ENCODE assay signal across 22 cellular contexts in genomic region chr12:57730336-57731067, GRCh38. TPM values are rescaled to one million over a fixed set of nuclear protein-coding genes. Genes with fewer than 3 reads are reported as not detected.
"Had no signal": no experiment of that assay in that cellular context is flagged by ENCODE, and none has a peak within 500 bp of the region (broad histone marks: within the 10 kb centered on the region; RNA-seq: fewer than 3 reads in every experiment).

No MANE protein-coding gene starts in this region.

- H3K4me3 Mint-ChIP-seq: activated CD4-positive, alpha-beta memory T cell treated with anti-CD3 and anti-CD28 coated beads for 36 hours; activated naive CD8-positive, alpha-beta T cell treated with anti-CD3 and anti-CD28 coated beads, Interleukin-2, amount 50 U/mL, for 24 hours; immature natural killer cell; nephron progenitor cell; T-helper 1 cell treated with Interleukin-12 subunit alpha and Interleukin-12 subunit beta and Interleukin-4 antibody, amounts not matched to agents 30 μg/mL and 1 μg/mL, for 36 hours had no signal

- H3K36me3 ChIP-seq: right atrium auricular region, suprapubic skin, tibial nerve had no signal

- ATAC-seq: activated naive CD8-positive, alpha-beta T cell treated with anti-CD3 and anti-CD28 coated beads, Interleukin-2, amount 50 U/mL, for 24 hours; esophagus mucosa; left lung; psoas muscle had no signal

- H3K27me3 Mint-ChIP-seq: activated CD4-positive, alpha-beta memory T cell treated with anti-CD3 and anti-CD28 coated beads for 36 hours; activated naive CD8-positive, alpha-beta T cell treated with anti-CD3 and anti-CD28 coated beads, Interleukin-2, amount 50 U/mL, for 24 hours had no signal

- H3K4me3 ChIP-seq: left lung, psoas muscle, right atrium auricular region, stomach, suprapubic skin, tibial nerve had no signal

- H3K27ac ChIP-seq: left lung, psoas muscle, right atrium auricular region, stomach, suprapubic skin, tibial nerve had no signal

- H3K9me3 Mint-ChIP-seq: activated CD4-positive, alpha-beta memory T cell treated with anti-CD3 and anti-CD28 coated beads for 36 hours; activated naive CD8-positive, alpha-beta T cell treated with anti-CD3 and anti-CD28 coated beads, Interleukin-2, amount 50 U/mL, for 24 hours; immature natural killer cell; T-helper 1 cell treated with Interleukin-12 subunit alpha and Interleukin-12 subunit beta and Interleukin-4 antibody, amounts not matched to agents 30 μg/mL and 1 μg/mL, for 36 hours had no signal

- H3K4me1 Mint-ChIP-seq: activated naive CD8-positive, alpha-beta T cell treated with anti-CD3 and anti-CD28 coated beads, Interleukin-2, amount 50 U/mL, for 24 hours had no signal

- H3K9me3 ChIP-seq: left lung, psoas muscle, right atrium auricular region, stomach, suprapubic skin, tibial nerve had no signal

- H3K27ac Mint-ChIP-seq: activated CD4-positive, alpha-beta memory T cell treated with anti-CD3 and anti-CD28 coated beads for 36 hours; activated naive CD8-positive, alpha-beta T cell treated with anti-CD3 and anti-CD28 coated beads, Interleukin-2, amount 50 U/mL, for 24 hours; nephron progenitor cell; T-helper 1 cell treated with Interleukin-12 subunit alpha and Interleukin-12 subunit beta and Interleukin-4 antibody, amounts not matched to agents 30 μg/mL and 1 μg/mL, for 36 hours had no signal

- DNase-seq: activated CD4-positive, alpha-beta memory T cell treated with anti-CD3 and anti-CD28 coated beads for 36 hours; activated CD4-positive, alpha-beta T cell treated with anti-CD3 and anti-CD28 coated beads for 48 hours; activated CD4-positive, CD25-positive, alpha-beta regulatory T cell; activated naive CD4-positive, alpha-beta T cell treated with Interleukin-2 at 50 U/mL for 16 hours; activated naive CD8-positive, alpha-beta T cell treated with anti-CD3 and anti-CD28 coated beads, Interleukin-2, amount 50 U/mL, for 24 hours; activated T-cell treated with anti-CD3 and anti-CD28 coated beads, Interleukin-2, amount 50 U/mL, for 48 hours; effector CD8-positive, alpha-beta T cell; foreskin melanocyte; immature natural killer cell; kidney glomerular epithelial cell; mammary epithelial cell; midbrain; nephron progenitor cell; psoas muscle; stimulated activated CD4-positive, alpha-beta T cell treated with anti-CD3 and anti-CD28 coated beads, Interleukin-1b, Interleukin-23, amount 100 ng/mL, for 48 hours; stomach had no signal

RNA-seq across cellular contexts. Expression of gene CYP27B1, which starts 36.4 kb away (rescaled TPM):
- polyA plus RNA-seq: immature natural killer cell had no signal
